Comparison of ENCODE assay signal across 21 cellular contexts in the genomic region with DNA sequence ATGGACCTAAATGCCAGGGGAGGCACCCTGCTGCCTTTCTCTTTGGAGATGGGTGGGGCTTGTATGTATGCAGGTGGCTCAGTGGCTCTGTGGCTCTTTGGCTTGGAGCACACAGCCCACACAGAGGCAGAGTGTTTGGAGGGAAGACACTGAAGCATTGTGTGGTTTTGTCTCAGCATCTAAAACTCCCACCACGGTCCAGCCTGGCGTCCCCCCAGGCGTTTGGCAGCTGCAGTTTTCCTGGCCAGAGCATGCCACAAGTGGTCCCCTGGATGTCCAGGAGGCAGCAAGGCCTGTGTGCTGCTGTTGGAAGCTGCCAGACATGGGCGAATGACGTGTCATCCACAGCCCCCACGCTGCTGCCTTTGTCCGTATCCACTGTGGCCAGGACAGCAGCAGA. TPM values are rescaled to one million over a fixed set of nuclear protein-coding genes. Genes with fewer than 3 reads are reported as not detected.
DNase-seq lines count a peak whose midpoint lies in the region; FAIRE-seq and TF ChIP-seq lines count a peak whose summit lies in the region.
"Had no signal": no experiment of that assay in that cellular context is flagged by ENCODE, and none has a peak within 500 bp of the region (broad histone marks: within the 10 kb centered on the region; RNA-seq: fewer than 3 reads in every experiment).

No MANE protein-coding gene starts in this region.

- no peak overlapping the region for H2BK5ac ChIP-seq in H1 (ENCODE audit: low read depth, low read length)

- no peak overlapping the region for H4K8ac ChIP-seq in H1 (ENCODE audit: extremely low read depth, insufficient read depth, low read length)

- H3K56ac ChIP-seq in H1 (replicated peaks; ENCODE audit: insufficient read length, low read depth, low read length) = no peak overlapping the region

- H3K4me3 Mint-ChIP-seq in CD14-positive monocyte = no peak overlapping the region
- H3K4me3 Mint-ChIP-seq: CD8-positive, alpha-beta T cell had no signal

- H2BK12ac ChIP-seq in H1 (ENCODE audit: low read depth, low read length) = 0 out of 2 replicates have a peak overlapping the region, but pooled peaks have one; percentile 39

- no peak for FAIRE-seq in H1 (lab: Jason Lieb, UNC)
- FAIRE-seq: D721Med, G401.6, GM12891, GM19239 had no signal

- H3K27me3 Mint-ChIP-seq in CD14-positive monocyte (ENCODE audit: low read depth in 3 of 3) = peaks cover 9 to 11% (median 10%) of the 10 kb centered on the region in 3 donors

- H3K27me3 ChIP-seq in H1 (replicated peaks in 1 of 4; ENCODE audit: control insufficient read depth in 3 of 4, extremely low read depth in 1 of 4, insufficient read depth in 3 of 4, low read length in 3 of 4) (no peaks in the 10 kb centered on the region), H7 (ENCODE audit: control insufficient read depth, insufficient read depth, low read length) (no peaks in the 10 kb centered on the region)

- no peak overlapping the region for H3K14ac ChIP-seq in H1 (ENCODE audit: insufficient read length)

- no peaks in the 10 kb centered on the region for H3K36me3 ChIP-seq in H1 (ENCODE audit: control insufficient read depth in 2 of 4, insufficient read depth in 4 of 4, low read length in 3 of 4)
- H3K36me3 ChIP-seq in H7 (replicated peaks; ENCODE audit: control insufficient read depth, insufficient read depth, low read length) = no peaks in the 10 kb centered on the region

- TF ChIP-seq CTCF in H1 (IDR thresholded peaks at IDR 0.05; ENCODE audit: control extremely low read depth in 1 of 3, insufficient read depth in 1 of 3, low read depth in 1 of 3, low read length in 3 of 3) (no peak), CD14-positive monocyte (IDR thresholded peaks at IDR 0.05) (no peak)

- H3K79me2 ChIP-seq in H1 (ENCODE audit: control insufficient read depth in 1 of 2, insufficient read depth in 2 of 2, low read length in 2 of 2) = no peaks in the 10 kb centered on the region

- intact Hi-C loops in CD14-positive monocyte (cut with micrococcal nuclease) = no loop called here

- H3K4me1 Mint-ChIP-seq in CD14-positive monocyte = no peaks in the 10 kb centered on the region

- H3K4me2 ChIP-seq in H1 (ENCODE audit: insufficient read depth in 1 of 2, low read depth in 2 of 2, low read length in 2 of 2) = no peak overlapping the region

- no peak overlapping the region for H3K18ac ChIP-seq in H1 (ENCODE audit: extremely low read depth, low read length)

- H2AK5ac ChIP-seq in H1 (ENCODE audit: low read depth, low read length) = no peak overlapping the region

- TF ChIP-seq EP300 in H1 (IDR thresholded peaks at IDR 0.05; ENCODE audit: borderline replicate concordance in 1 of 2, low read depth in 2 of 2, low read length in 2 of 2) = no peak

- POLR2A ChIA-PET in H1 (lab: Charles Lee; ENCODE audit: partially characterized antibody) = no interaction called here

- H3K9ac ChIP-seq in H1 (replicated peaks in 1 of 4; ENCODE audit: extremely low read depth in 1 of 4, low read depth in 3 of 4, low read length in 3 of 4) = no peak overlapping the region

- no peak overlapping the region for H2BK120ac ChIP-seq in H1 (replicated peaks; ENCODE audit: low read depth, low read length)

- H2AFZ ChIP-seq in H1 (ENCODE audit: low read length) = no peak overlapping the region

- H3K27ac ChIP-seq in H1 (ENCODE audit: low read depth, low read length) (no peak overlapping the region), substantia nigra (ENCODE audit: low read depth, low read length, poor library complexity, severe bottlenecking) (peak overlapping the region; percentile 86)

- H3K9me3 ChIP-seq in H1 (ENCODE audit: insufficient read depth in 2 of 2, low read depth in 1 of 2, low read length in 1 of 2) = peaks cover 7% of the 10 kb centered on the region in 2 experiments; a peak in 3 of 4 replicates

- H3K4ac ChIP-seq in H1 (replicated peaks; ENCODE audit: insufficient read length, low read depth, low read length) = no peak overlapping the region

- H3K36me3 Mint-ChIP-seq in CD14-positive monocyte = no peaks in the 10 kb centered on the region
- H3K36me3 Mint-ChIP-seq: CD8-positive, alpha-beta T cell had no signal

- H3K4me3 ChIP-seq in H1 (ENCODE audit: extremely low read depth in 1 of 4, insufficient read depth in 2 of 4, low read depth in 3 of 4, low read length in 4 of 4) = no peak overlapping the region
- H3K4me3 ChIP-seq in H7 (ENCODE audit: insufficient read depth, low read depth, low read length) = no peak overlapping the region

- peaks cover 0 to 7% (median 4%) of the 10 kb centered on the region in 4 experiments; a peak in 6 of 7 replicates for H3K4me1 ChIP-seq in H1 (replicated peaks in 1 of 4; ENCODE audit: control insufficient read depth in 3 of 4, insufficient read depth in 4 of 4, low read length in 3 of 4)

- TF ChIP-seq POLR2A in H1 (IDR thresholded peaks at IDR 0.05; ENCODE audit: control extremely low read depth in 1 of 2, low read depth in 2 of 2, low read length in 2 of 2) = no peak

- DNase-seq in RPMI7951 (ENCODE audit: low read depth) (peak; percentile 74), H1 (ENCODE audit: low read depth in 1 of 2, low spot score in 2 of 2) (no peak), medulla oblongata (ENCODE audit: extremely low spot score) (peak; percentile 76), substantia nigra (lab: John Stamatoyannopoulos, UW) (peak in 45 of 49 donors; percentile 11 to 87 (median 66)), CD14-positive monocyte (ENCODE audit: low spot score) (no peak), H7 (no peak), SW 1271 (lab: John Stamatoyannopoulos, UW) (no peak)
- DNase-seq: CD8-positive, alpha-beta T cell; DMS79 treated with DMSO at 0.1 percent for 48 hours; GOT3; KG1; NCI-H1092; NCI-H2107; NCI-H226; NCI-H526 treated with DMSO at 0.1 percent for 48 hours had no signal

- H2BK20ac ChIP-seq in H1 (ENCODE audit: low read length) = no peak overlapping the region

- 84% methylated on average over 7 of the region's 7 CpGs; no CpG with 5 or more reads in 1 of the 2 experiments for WGBS in H1 (ENCODE audit: extremely low coverage in 1 of 2, insufficient coverage in 1 of 2, insufficient read length in 1 of 2, insufficient replicate concordance in 2 of 2, low coverage in 1 of 2, low lambda C conversion rate in 2 of 2, missing lambda C conversion rate in 1 of 2), 2 experiments

- CTCF ChIA-PET in H1 (lab: Charles Lee; ENCODE audit: partially characterized antibody) = interaction anchor here (0.6 to 2.0 kb wide), 7 partner anchors 9 to 554 kb away, joined by 3 to 8 read pairs (median 4); no protein-coding TSS in a partner anchor

- H4K5ac ChIP-seq in H1 (ENCODE audit: insufficient read length, low read depth, low read length) = no peak overlapping the region

- H3K27ac Mint-ChIP-seq in CD14-positive monocyte = no peak overlapping the region
- H3K27ac Mint-ChIP-seq: CD8-positive, alpha-beta T cell had no signal

- TF ChIP-seq RAD21 in H1 (IDR thresholded peaks at IDR 0.05 in 1 of 2, conservative IDR thresholded peaks at IDR 0.05 in 1 of 2; ENCODE audit: low read depth in 2 of 2, low read length in 2 of 2) = no peak

- no peak overlapping the region for H2BK15ac ChIP-seq in H1 (ENCODE audit: low read length)

- peaks cover 7% of the 10 kb centered on the region; the same call in 1 of the 2 replicates for H3K23me2 ChIP-seq in H1 (ENCODE audit: low read depth, low read length)

- H3K23ac ChIP-seq in H1 (ENCODE audit: insufficient read length) = no peak overlapping the region

- peaks cover 0 to 2% of the 10 kb centered on the region in 2 experiments for H4K20me1 ChIP-seq in H1 (replicated peaks in 1 of 2; ENCODE audit: control insufficient read depth in 1 of 2, insufficient read depth in 2 of 2, low read length in 2 of 2)

- no peaks in the 10 kb centered on the region for H3K79me1 ChIP-seq in H1 (ENCODE audit: low read depth, low read length)

- peaks cover 0 to 8% (median 0%) of the 10 kb centered on the region in 7 donors for H3K9me3 Mint-ChIP-seq in CD14-positive monocyte
- H3K9me3 Mint-ChIP-seq: CD8-positive, alpha-beta T cell had no signal

- no peak overlapping the region for H4K91ac ChIP-seq in H1 (replicated peaks; ENCODE audit: insufficient read length, low read length)

TF ChIP-seq in H1, 55 proteins besides CTCF, POLR2A, EP300 and RAD21 (continues in another document):
- TF ChIP-seq SIRT6 (IDR thresholded peaks at IDR 0.05; ENCODE audit: low read length) (no peak), SP4 (IDR thresholded peaks at IDR 0.05; ENCODE audit: low read length) (no peak), TBP (IDR thresholded peaks at IDR 0.05; ENCODE audit: low read depth, low read length) (no peak), EGR1 (IDR thresholded peaks at IDR 0.05; ENCODE audit: borderline replicate concordance, low read depth, low read length) (no peak), USF2 (IDR thresholded peaks at IDR 0.05; ENCODE audit: low read length) (no peak), NRF1 (IDR thresholded peaks at IDR 0.05; ENCODE audit: low read depth, low read length) (no peak), KDM1A (IDR thresholded peaks at IDR 0.05; ENCODE audit: borderline replicate concordance, low read length) (no peak)
- TF ChIP-seq, protein P1, sequence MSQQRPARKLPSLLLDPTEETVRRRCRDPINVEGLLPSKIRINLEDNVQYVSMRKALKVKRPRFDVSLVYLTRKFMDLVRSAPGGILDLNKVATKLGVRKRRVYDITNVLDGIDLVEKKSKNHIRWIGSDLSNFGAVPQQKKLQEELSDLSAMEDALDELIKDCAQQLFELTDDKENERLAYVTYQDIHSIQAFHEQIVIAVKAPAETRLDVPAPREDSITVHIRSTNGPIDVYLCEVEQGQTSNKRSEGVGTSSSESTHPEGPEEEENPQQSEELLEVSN (IDR thresholded peaks at IDR 0.05) = no peak

RNA-seq across cellular contexts. Expression of gene PSAPL1, which starts 32.2 kb away (rescaled TPM):
- total RNA-seq in RPMI7951 (2014; rRNA removed; shearing (Covaris generic)) = under 0.01 TPM in 1 of 2 replicates, not detected in the other
- not detected in 2 replicates for total RNA-seq in H1 (2021; fragmentation: NEBNext Ultra II Directional; extraction: Animal tissue kit (Norgen Biotek cat#: 25700))
- 0.03 TPM in 2 replicates for polyA plus RNA-seq in H1 (2011; rRNA removed)
- polyA plus RNA-seq in H1 (2011; cell fraction: cytosol; rRNA removed) = 0.03 TPM
- 0.09 TPM for polyA plus RNA-seq in H1 (2011; cell fraction: nucleus; rRNA removed)
- 0.03 TPM in 1 of 4 replicates, not detected in the others for polyA plus RNA-seq in H1 (2012, experiment 1 of 2)
- not detected for polyA plus RNA-seq in H1 (2012, experiment 2 of 2)
- polyA plus RNA-seq in H1 (2013, experiment 1 of 2) = 0.02 TPM
- 0.04 TPM for polyA plus RNA-seq in H1 (2013, experiment 2 of 2)
- 0.07 TPM in 1 of 2 replicates, not detected in the other for polyA minus RNA-seq in H1 (2011; rRNA and poly(A)+ RNA removed)
- not detected for polyA minus RNA-seq in H1 (2011; cell fraction: cytosol; rRNA and poly(A)+ RNA removed)
- not detected for polyA minus RNA-seq in H1 (2011; cell fraction: nucleus; rRNA and poly(A)+ RNA removed)
- polyA plus RNA-seq in CD14-positive monocyte = not detected
- 0.14 and 0.22 TPM in 2 replicates for total RNA-seq in H7 (2014; rRNA removed; shearing (Covaris generic))
- total RNA-seq: A673; CD8-positive, alpha-beta T cell; MCF 10A had no signal

Comparison
In these comparisons a context has a peak if more than half of its experiments do, and no peak if none do; other contexts are left out.
1. DNase-seq: peak in RPMI7951 (single experiment), medulla oblongata (single experiment) and substantia nigra (45 of 49); none in H1 (0 of 2), CD14-positive monocyte (single experiment), H7 (single experiment) and SW 1271 (0 of 2).